28 cellular contexts compared by ENCODE assay signal in genomic region chr6:71433441-71433840, GRCh38.
"Had no signal": no experiment of that assay in that cellular context is flagged by ENCODE, and none has a peak within 500 bp of the region (broad histone marks: within the 10 kb centered on the region; RNA-seq: fewer than 3 reads in every experiment).

No MANE protein-coding gene starts in this region.

- H3K9me3 Mint-ChIP-seq: neural progenitor cell; stimulated activated effector memory CD8-positive, alpha-beta T cell treated with anti-CD3 and anti-CD28 coated beads, Interleukin-12 subunit alpha, Interleukin-12 subunit beta, amount 100 ng/mL, for 72 hours; stimulated activated naive B cell treated with anti-CD40 and anti-IgM and Interleukin-4, amounts not matched to agents 10 μg/mL and 1 μg/mL and 100 μg/mL, for 72 hours; stimulated activated naive CD8-positive, alpha-beta T cell treated with anti-CD3 and anti-CD28 coated beads, Interleukin-15, Interleukin-2, amounts not matched to agents 100 ng/mL and 50 ng/mL, for 24 hours; type B pancreatic cell had no signal

- H3K4me1 Mint-ChIP-seq: natural killer cell; neural progenitor cell; stimulated activated effector memory CD8-positive, alpha-beta T cell treated with anti-CD3 and anti-CD28 coated beads, Interleukin-12 subunit alpha, Interleukin-12 subunit beta, amount 100 ng/mL, for 72 hours; stimulated activated naive B cell treated with anti-CD40 and anti-IgM and Interleukin-4, amounts not matched to agents 10 μg/mL and 1 μg/mL and 100 μg/mL, for 72 hours had no signal

- H3K4me3 ChIP-seq: neural progenitor cell, ovary, psoas muscle, right lobe of liver, sigmoid colon, stomach, thoracic aorta, thyroid gland, tibial nerve, upper lobe of right lung, uterus had no signal

- ATAC-seq: natural killer cell; psoas muscle; right cardiac atrium; right lobe of liver; stimulated activated effector memory CD8-positive, alpha-beta T cell treated with anti-CD3 and anti-CD28 coated beads, Interleukin-12 subunit alpha, Interleukin-12 subunit beta, amount 100 ng/mL, for 72 hours; stimulated activated naive B cell treated with anti-CD40 and anti-IgM and Interleukin-4, amounts not matched to agents 10 μg/mL and 1 μg/mL and 100 μg/mL, for 72 hours; upper lobe of right lung had no signal

- H3K27me3 ChIP-seq: neural progenitor cell, ovary, right lobe of liver, sigmoid colon, thyroid gland, tibial nerve, upper lobe of right lung, uterus had no signal

- H3K27me3 Mint-ChIP-seq: type B pancreatic cell had no signal

- H3K79me2 ChIP-seq: parathyroid adenoma had no signal

- H3K4me2 ChIP-seq: neural progenitor cell had no signal

- FAIRE-seq: small intestine had no signal

- H3K4me1 ChIP-seq: neural progenitor cell, parathyroid adenoma, psoas muscle, right lobe of liver, sigmoid colon, stomach, thyroid gland, tibial nerve, upper lobe of right lung, uterus had no signal

- H3K27ac ChIP-seq: neural progenitor cell, ovary, parathyroid adenoma, psoas muscle, right lobe of liver, sigmoid colon, stomach, thoracic aorta, thyroid gland, tibial nerve, upper lobe of right lung, uterus had no signal

- H2AFZ ChIP-seq: neural progenitor cell, parathyroid adenoma had no signal

- H3K9ac ChIP-seq: neural progenitor cell, parathyroid adenoma had no signal

- DNase-seq: natural killer cell; occipital lobe; ovary; posterior cingulate gyrus; psoas muscle; right cardiac atrium; right lobe of liver; sigmoid colon; small intestine; stimulated activated CD4-positive, alpha-beta T cell treated with anti-CD3 and anti-CD28 coated beads, Interleukin-15, amount 100 ng/mL, for 24 hours; stimulated activated CD4-positive, alpha-beta T cell treated with anti-CD3 and anti-CD28 coated beads, Interleukin-2, amount 100 ng/mL, for 24 hours; stimulated activated CD4-positive, alpha-beta T cell treated with anti-CD3 and anti-CD28 coated beads, Interleukin-2, amount 100 ng/mL, for 48 hours; stimulated activated CD4-positive, alpha-beta T cell treated with anti-CD3 and anti-CD28 coated beads, Interleukin-4, amount 100 ng/mL, for 24 hours; stimulated activated naive B cell treated with anti-CD40 and anti-IgM and Interleukin-4, amounts not matched to agents 10 μg/mL and 1 μg/mL and 100 μg/mL, for 72 hours; stimulated activated naive CD4-positive, alpha-beta T cell treated with Interleukin-2 at 50 U/mL for 16 hours; stomach; thyroid gland; upper lobe of right lung; uterus had no signal

- H3K36me3 Mint-ChIP-seq: natural killer cell; neural progenitor cell; stimulated activated effector memory CD8-positive, alpha-beta T cell treated with anti-CD3 and anti-CD28 coated beads, Interleukin-12 subunit alpha, Interleukin-12 subunit beta, amount 100 ng/mL, for 72 hours; stimulated activated naive B cell treated with anti-CD40 and anti-IgM and Interleukin-4, amounts not matched to agents 10 μg/mL and 1 μg/mL and 100 μg/mL, for 72 hours; type B pancreatic cell had no signal

- H3K4me3 Mint-ChIP-seq: natural killer cell; nephron; neural progenitor cell; stimulated activated effector memory CD8-positive, alpha-beta T cell treated with anti-CD3 and anti-CD28 coated beads, Interleukin-12 subunit alpha, Interleukin-12 subunit beta, amount 100 ng/mL, for 72 hours; stimulated activated naive B cell treated with anti-CD40 and anti-IgM and Interleukin-4, amounts not matched to agents 10 μg/mL and 1 μg/mL and 100 μg/mL, for 72 hours; stimulated activated naive CD8-positive, alpha-beta T cell treated with anti-CD3 and anti-CD28 coated beads, Interleukin-15, Interleukin-2, amounts not matched to agents 100 ng/mL and 50 ng/mL, for 24 hours; type B pancreatic cell had no signal

- H3K9me3 ChIP-seq: ovary, psoas muscle, right lobe of liver, sigmoid colon, stomach, thoracic aorta, thyroid gland, tibial nerve, upper lobe of right lung, uterus had no signal

- H3K36me3 ChIP-seq: neural progenitor cell, ovary, right lobe of liver, sigmoid colon, stomach, thoracic aorta, thyroid gland, tibial nerve, upper lobe of right lung, uterus had no signal

- H3K27ac Mint-ChIP-seq: natural killer cell; nephron; neural progenitor cell; progenitor cell of endocrine pancreas; stimulated activated effector memory CD8-positive, alpha-beta T cell treated with anti-CD3 and anti-CD28 coated beads, Interleukin-12 subunit alpha, Interleukin-12 subunit beta, amount 100 ng/mL, for 72 hours; stimulated activated naive B cell treated with anti-CD40 and anti-IgM and Interleukin-4, amounts not matched to agents 10 μg/mL and 1 μg/mL and 100 μg/mL, for 72 hours; stimulated activated naive CD8-positive, alpha-beta T cell treated with anti-CD3 and anti-CD28 coated beads, Interleukin-15, Interleukin-2, amounts not matched to agents 100 ng/mL and 50 ng/mL, for 24 hours; type B pancreatic cell had no signal
